ENCODE assay signal across 1 cellular context in genomic region chr3:64667887-64668581, GRCh38.
TF ChIP-seq lines count a peak whose summit lies in the region.

No MANE protein-coding gene starts in this region.

TF ChIP-seq in GM23338, 12 proteins besides CTCF, POLR2A, EP300 and RAD21:
- TF ChIP-seq REST (IDR thresholded peaks at IDR 0.05; ENCODE audit: unreplicated experiment) (no peak), CREB1 (CRISPR knock-in tag; IDR thresholded peaks at IDR 0.05; ENCODE audit: low read depth) (no peak), ZNF462 (CRISPR knock-in tag; IDR thresholded peaks at IDR 0.05) (no peak), EZH2 (IDR thresholded peaks at IDR 0.05; ENCODE audit: low read depth, unreplicated experiment) (no peak), JUNB (IDR thresholded peaks at IDR 0.05; ENCODE audit: unreplicated experiment) (no peak), STAT1 (IDR thresholded peaks at IDR 0.05; ENCODE audit: unreplicated experiment) (no peak), ZNF114 (CRISPR knock-in tag; IDR thresholded peaks at IDR 0.05) (no peak), POLR2AphosphoS5 (IDR thresholded peaks at IDR 0.05; ENCODE audit: low read depth) (no peak), ZNF331 (CRISPR knock-in tag; IDR thresholded peaks at IDR 0.05; ENCODE audit: low read depth) (no peak), EZH2phosphoT487 (IDR thresholded peaks at IDR 0.05; ENCODE audit: unreplicated experiment) (no peak), NANOG (IDR thresholded peaks at IDR 0.05; ENCODE audit: borderline replicate concordance) (no peak), ETS1 (IDR thresholded peaks at IDR 0.05) (no peak)
